In genomic region chr14:51442513-51443175, GRCh38 we compare ENCODE assay signal across 1 cellular context.
TF ChIP-seq lines count a peak whose summit lies in the region.

No MANE protein-coding gene starts in this region.

TF ChIP-seq in WTC11, 78 proteins besides CTCF, POLR2A, EP300 and RAD21 (continued from another document):
- TF ChIP-seq E2F1 (CRISPR knock-in tag; IDR thresholded peaks at IDR 0.05) = no peak
